In the genomic region with DNA sequence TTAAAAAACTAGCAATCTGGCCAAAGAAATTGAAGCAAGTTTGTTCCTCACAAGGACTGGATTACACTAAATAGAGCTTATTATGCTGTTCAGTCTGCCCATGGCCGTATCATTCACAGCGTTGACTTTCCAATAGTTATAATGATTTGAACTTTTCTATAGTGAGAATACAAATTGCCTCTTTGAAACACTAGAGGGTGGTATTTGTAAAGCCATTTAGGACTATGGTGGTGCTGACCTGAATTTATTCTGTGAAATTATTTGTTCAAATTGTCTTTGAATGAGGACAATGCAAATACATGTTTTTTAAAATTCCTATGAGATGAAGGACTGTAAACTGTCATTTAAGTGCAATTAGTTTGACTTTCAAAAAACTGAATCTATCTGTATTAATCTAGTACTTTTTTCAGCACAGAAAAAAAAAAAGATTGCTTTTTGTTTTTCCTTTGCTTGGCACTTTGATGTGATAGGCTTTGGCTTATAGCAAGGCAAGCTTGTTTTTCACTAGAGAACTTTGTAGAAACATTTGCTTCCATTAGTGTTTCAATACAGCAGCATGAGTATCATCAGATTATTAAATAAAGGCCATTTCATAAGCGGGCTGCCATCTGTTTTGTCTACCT, we compare ENCODE assay signal across 8 cellular contexts.
A peak's percentile ranks its signal among the peaks of the same experiment; 100 is the strongest.
DNase-seq lines count a peak whose midpoint lies in the region; ATAC-seq, FAIRE-seq and TF ChIP-seq lines count a peak whose summit lies in the region.

No MANE protein-coding gene starts in this region.

- DNase-seq in AG04450 (ENCODE audit: low read depth, low spot score): peak; percentile 6
- peak; percentile 8 for DNase-seq in LHCN-M2 (ENCODE audit: low read depth)
- peak; percentile 36 for DNase-seq in SW480 (ENCODE audit: low spot score)
- no peak for DNase-seq in kidney
- DNase-seq in NCI-H128 (lab: John Stamatoyannopoulos, UW; ENCODE audit: unreplicated experiment): no peak
- DNase-seq in mucosa of descending colon: no peak

- H3K9me3 ChIP-seq in AG04450 (ENCODE audit: control insufficient read depth, insufficient read depth, low read length) (no peaks in the 10 kb centered on the region), kidney (ENCODE audit: control insufficient read depth in 1 of 2, low read length in 2 of 2) (no peaks in the 10 kb centered on the region), mucosa of descending colon (no peaks in the 10 kb centered on the region)

- no peaks in the 10 kb centered on the region for H3K27me3 ChIP-seq in AG04450 (ENCODE audit: control insufficient read depth, insufficient read depth, low read length)

- TF ChIP-seq CTCF in AG04450 (IDR thresholded peaks at IDR 0.05; ENCODE audit: low read depth, low read length) (peak; percentile 67), kidney (IDR thresholded peaks at IDR 0.05; ENCODE audit: borderline replicate concordance, extremely low read depth, insufficient read depth) (peak; percentile 17), mucosa of descending colon (IDR thresholded peaks at IDR 0.05) (no peak)

- intact Hi-C loops in kidney (cut with DNase I) (no loop called here), mucosa of descending colon (cut with DNase I, micrococcal nuclease) (loop anchor here in 1 of 2 donors (10.0 kb wide), 1 partner anchor 629 kb away; no protein-coding TSS in a partner anchor)

- POLR2A ChIA-PET in AG04450 (lab: Yijun Ruan, JAX): no interaction called here

- H3K4me1 ChIP-seq in kidney (ENCODE audit: control insufficient read depth in 1 of 2, insufficient read depth in 1 of 2, low read depth in 1 of 2, low read length in 2 of 2) (no peaks in the 10 kb centered on the region), mucosa of descending colon (ENCODE audit: low read depth) (no peaks in the 10 kb centered on the region)

- CTCF ChIA-PET in AG04450 (lab: Charles Lee): interaction anchor here (0.5 to 8.3 kb wide), 67 partner anchors 8 to 904 kb away, joined by 3 to 110 read pairs (median 4); a partner anchor contains a TSS

- no peaks in the 10 kb centered on the region for H3K36me3 ChIP-seq in kidney (ENCODE audit: control insufficient read depth in 1 of 2, insufficient read depth in 2 of 2, low read length in 2 of 2)
- no peaks in the 10 kb centered on the region for H3K36me3 ChIP-seq in mucosa of descending colon (ENCODE audit: low read depth)

- peak; percentile 64 for ATAC-seq in GM18867 (IDR thresholded peaks at IDR 0.05; ENCODE audit: unreplicated experiment)
- ATAC-seq in HG03045 (IDR thresholded peaks at IDR 0.05; ENCODE audit: unreplicated experiment): no peak
- ATAC-seq in mucosa of descending colon: no peak

- H3K27ac ChIP-seq in AG04450 (ENCODE audit: low read depth, low read length): no peak overlapping the region
- H3K27ac ChIP-seq in kidney (ENCODE audit: low read depth in 2 of 2, low read length in 2 of 2): no peak overlapping the region

- no peak for FAIRE-seq in kidney (lab: Jason Lieb, UNC)

- H3K4me3 ChIP-seq in AG04450 (ENCODE audit: low read depth, low read length) (no peak overlapping the region), kidney (ENCODE audit: low read length in 2 of 2) (no peak overlapping the region), mucosa of descending colon (no peak overlapping the region)

- no peak overlapping the region for H3K9ac ChIP-seq in kidney (ENCODE audit: low read length in 2 of 2)

Comparison
In these comparisons a context has a peak if more than half of its experiments do, and no peak if none do; other contexts are left out.
1. DNase-seq: peak in AG04450 (single experiment), LHCN-M2 (single experiment) and SW480 (single experiment); none in kidney (single experiment), NCI-H128 (single experiment) and mucosa of descending colon (0 of 3).